In genomic region chr1:202821467-202821866, GRCh38 we compare ENCODE assay signal across 20 cellular contexts. TPM values are rescaled to one million over a fixed set of nuclear protein-coding genes. Genes with fewer than 3 reads are reported as not detected.
DNase-seq lines count a peak whose midpoint lies in the region; ATAC-seq and TF ChIP-seq lines count a peak whose summit lies in the region.
"Had no signal": no experiment of that assay in that cellular context is flagged by ENCODE, and none has a peak within 500 bp of the region (broad histone marks: within the 10 kb centered on the region; RNA-seq: fewer than 3 reads in every experiment).

No MANE protein-coding gene starts in this region.

- H3K18ac ChIP-seq in mesenchymal stem cell (ENCODE audit: low read depth in 1 of 2, low read length in 2 of 2), result no peak overlapping the region

- H3K27me3 Mint-ChIP-seq in HFFc6 (ENCODE audit: insufficient read depth), result peaks cover 27% of the 10 kb centered on the region
- peaks cover 8% of the 10 kb centered on the region for H3K27me3 Mint-ChIP-seq in endothelial cell (ENCODE audit: unreplicated experiment)

- H3K27me3 ChIP-seq in mesenchymal stem cell (ENCODE audit: control insufficient read depth in 1 of 2, insufficient read depth in 1 of 2, low read length in 2 of 2) (peaks cover 36 to 60% of the 10 kb centered on the region in 2 experiments), colonic mucosa (no peaks in the 10 kb centered on the region)

- no peak overlapping the region for H2BK15ac ChIP-seq in mesenchymal stem cell (ENCODE audit: low read depth, poor library complexity, severe bottlenecking)

- no peak for ATAC-seq in GM21723 (IDR thresholded peaks at IDR 0.05; ENCODE audit: unreplicated experiment)

- H2BK5ac ChIP-seq in mesenchymal stem cell (ENCODE audit: low read depth, low read length, poor library complexity, severe bottlenecking), result no peak overlapping the region

- TF ChIP-seq CTCF in HFFc6 (IDR thresholded peaks at IDR 0.05) (no peak), choroid plexus epithelial cell (conservative IDR thresholded peaks at IDR 0.05; ENCODE audit: low read depth, low read length) (no peak), endothelial cell (IDR thresholded peaks at IDR 0.05; ENCODE audit: unreplicated experiment) (no peak), colonic mucosa (IDR thresholded peaks at IDR 0.05) (no peak)

- peak overlapping the region; percentile 68 for H3K9ac ChIP-seq in mesenchymal stem cell (ENCODE audit: low read length)
- H3K9ac ChIP-seq in colonic mucosa (ENCODE audit: low read depth in 2 of 2, low read length in 2 of 2), result no peak overlapping the region

- peak; percentile 70 for DNase-seq in AG08395 (ENCODE audit: low spot score)
- DNase-seq in HFFc6, result peak; percentile 62
- peak; percentile 49 for DNase-seq in choroid plexus epithelial cell (ENCODE audit: low read depth)
- peak; percentile 26 for DNase-seq in mesenchymal stem cell
- no peak for DNase-seq in endothelial cell (ENCODE audit: low spot score)
- DNase-seq in inferior parietal cortex (ENCODE audit: extremely low spot score), result no peak
- no peak for DNase-seq in colonic mucosa
- DNase-seq: activated CD8-positive, alpha-beta memory T cell treated with anti-CD3 and anti-CD28 coated beads for 24 hours; activated naive CD4-positive, alpha-beta T cell treated with anti-CD3 and anti-CD28 coated beads for 36 hours; central memory CD4-positive, alpha-beta T cell; COR-L47; MG63; NCI-H2081; nucleus accumbens; SHP77 had no signal

- intact Hi-C loops in colonic mucosa (cut with DNase I), result no loop called here

- no peak overlapping the region for H3K14ac ChIP-seq in mesenchymal stem cell (ENCODE audit: low read length in 2 of 2)

- H3K23ac ChIP-seq in mesenchymal stem cell (ENCODE audit: low read length in 2 of 2), result no peak overlapping the region

- no peak overlapping the region for H4K8ac ChIP-seq in mesenchymal stem cell (ENCODE audit: low read length)

- no peak overlapping the region for H3K4me2 ChIP-seq in mesenchymal stem cell (ENCODE audit: low read length, poor library complexity, severe bottlenecking)

- H3K4me1 ChIP-seq in mesenchymal stem cell (ENCODE audit: control insufficient read depth, insufficient read depth, low read depth, low read length) (peaks cover 8% of the 10 kb centered on the region), colonic mucosa (no peaks in the 10 kb centered on the region)

- H3K4me3 ChIP-seq in choroid plexus epithelial cell (ENCODE audit: low read depth, low read length) (no peak overlapping the region), mesenchymal stem cell (ENCODE audit: insufficient read depth in 1 of 2, low read depth in 1 of 2, low read length in 2 of 2) (no peak overlapping the region), colonic mucosa (no peak overlapping the region)
- H3K4me3 ChIP-seq: MG63, skin epidermis had no signal

- no peak overlapping the region for H2BK12ac ChIP-seq in mesenchymal stem cell (ENCODE audit: low read length in 2 of 2)

- H3K27ac Mint-ChIP-seq in HFFc6 (peak overlapping the region; percentile 80), endothelial cell (ENCODE audit: unreplicated experiment) (no peak overlapping the region)
- H3K27ac Mint-ChIP-seq: activated naive CD4-positive, alpha-beta T cell treated with anti-CD3 and anti-CD28 coated beads for 36 hours; stimulated activated naive CD8-positive, alpha-beta T cell treated with anti-CD3 and anti-CD28 coated beads, Interleukin-15, Interleukin-2, amounts not matched to agents 100 ng/mL and 50 ng/mL, for 24 hours had no signal

- no peak overlapping the region for H3K4ac ChIP-seq in mesenchymal stem cell (ENCODE audit: low read depth in 1 of 2, low read length in 2 of 2)

- H3K9me3 ChIP-seq in mesenchymal stem cell (ENCODE audit: control insufficient read depth, low read length) (no peaks in the 10 kb centered on the region), colonic mucosa (no peaks in the 10 kb centered on the region)
- H3K9me3 ChIP-seq: MG63 had no signal

- H2AK5ac ChIP-seq in mesenchymal stem cell (ENCODE audit: low read length, severe bottlenecking), result no peak overlapping the region

- H3K79me1 ChIP-seq in mesenchymal stem cell (replicated peaks; ENCODE audit: low read length, poor library complexity, severe bottlenecking), result no peaks in the 10 kb centered on the region

- H2BK120ac ChIP-seq in mesenchymal stem cell (ENCODE audit: low read depth, low read length), result no peak overlapping the region

- no peak overlapping the region for H4K91ac ChIP-seq in mesenchymal stem cell (ENCODE audit: low read length)

- 50% methylated on average over 2 of the region's 2 CpGs for WGBS in mesenchymal stem cell

- H3K9me3 Mint-ChIP-seq in HFFc6 (no peaks in the 10 kb centered on the region), endothelial cell (ENCODE audit: unreplicated experiment) (no peaks in the 10 kb centered on the region)
- H3K9me3 Mint-ChIP-seq: activated naive CD4-positive, alpha-beta T cell treated with anti-CD3 and anti-CD28 coated beads for 36 hours; stimulated activated naive CD8-positive, alpha-beta T cell treated with anti-CD3 and anti-CD28 coated beads, Interleukin-15, Interleukin-2, amounts not matched to agents 100 ng/mL and 50 ng/mL, for 24 hours had no signal

- peak overlapping the region; percentile 40 for H3K4me3 Mint-ChIP-seq in HFFc6
- H3K4me3 Mint-ChIP-seq in endothelial cell (ENCODE audit: unreplicated experiment), result no peak overlapping the region
- H3K4me3 Mint-ChIP-seq: activated naive CD4-positive, alpha-beta T cell treated with anti-CD3 and anti-CD28 coated beads for 36 hours; stimulated activated naive CD8-positive, alpha-beta T cell treated with anti-CD3 and anti-CD28 coated beads, Interleukin-15, Interleukin-2, amounts not matched to agents 100 ng/mL and 50 ng/mL, for 24 hours had no signal

- H3K36me3 ChIP-seq in mesenchymal stem cell (ENCODE audit: control insufficient read depth in 1 of 2, insufficient read depth in 2 of 2, low read depth in 1 of 2, low read length in 2 of 2) (no peaks in the 10 kb centered on the region), colonic mucosa (no peaks in the 10 kb centered on the region)
- H3K36me3 ChIP-seq: MG63 had no signal

- peaks cover 11% of the 10 kb centered on the region for H3K4me1 Mint-ChIP-seq in HFFc6 (ENCODE audit: low read depth)
- H3K4me1 Mint-ChIP-seq in endothelial cell (ENCODE audit: unreplicated experiment), result peaks cover 4% of the 10 kb centered on the region

- H2AFZ ChIP-seq in mesenchymal stem cell (ENCODE audit: low read depth, low read length), result no peak overlapping the region

- H3K36me3 Mint-ChIP-seq in HFFc6 (ENCODE audit: low read depth), result no peaks in the 10 kb centered on the region
- H3K36me3 Mint-ChIP-seq in endothelial cell (ENCODE audit: low read depth, unreplicated experiment), result no peaks in the 10 kb centered on the region

- H3K27ac ChIP-seq in mesenchymal stem cell (ENCODE audit: low read length, poor library complexity, severe bottlenecking) (peak overlapping the region; percentile 63), colonic mucosa (no peak overlapping the region)

RNA-seq across cellular contexts. Expression of gene PCAT6, which starts 10.7 kb away (rescaled TPM):
- total RNA-seq in HFFc6 (2021; fragmentation: NEBNext Ultra II Directional; extraction: Animal tissue kit (Norgen Biotek cat#: 25700)), result 1 to 10 TPM; 1.7 to 4.0 (median 1.8) TPM
- polyA plus RNA-seq in mesenchymal stem cell (2013, experiment 1 of 2), result 9.8 TPM
- 9.7 TPM for polyA plus RNA-seq in mesenchymal stem cell (2013, experiment 2 of 2)
- total RNA-seq in endothelial cell (ENCODE audit: unreplicated experiment) (2.0 TPM), colonic mucosa (1 to 10 TPM in 1 of 2 donors, under 1 TPM in 1; 0.74 to 2.1 TPM)
- total RNA-seq: HT-29, lung microvascular endothelial cell had no signal

RNA-seq across cellular contexts. Expression of gene KDM5B, which starts 13.2 kb away (rescaled TPM):
- 10 to 100 TPM; 48.1 to 65.5 (median 53.5) TPM for total RNA-seq in HFFc6 (2021; fragmentation: NEBNext Ultra II Directional; extraction: Animal tissue kit (Norgen Biotek cat#: 25700))
- 35.8 TPM for polyA plus RNA-seq in mesenchymal stem cell (2013, experiment 1 of 2)
- 33.6 TPM for polyA plus RNA-seq in mesenchymal stem cell (2013, experiment 2 of 2)
- 195 TPM for total RNA-seq in endothelial cell (ENCODE audit: unreplicated experiment)
- total RNA-seq in colonic mucosa, result 10 to 100 TPM; 70.1 to 93.4 TPM

Comparison
In these comparisons a context has a peak if more than half of its experiments do, and no peak if none do; other contexts are left out.
1. DNase-seq: peak in AG08395 (single experiment), HFFc6 (single experiment), choroid plexus epithelial cell (single experiment) and mesenchymal stem cell (single experiment); none in endothelial cell (single experiment), inferior parietal cortex (single experiment) and colonic mucosa (single experiment).